In genomic region chr1:78491311-78492071, GRCh38 we compare ENCODE assay signal across 8 cellular contexts. TPM values are rescaled to one million over a fixed set of nuclear protein-coding genes. Genes with fewer than 3 reads are reported as not detected.
A peak's percentile ranks its signal among the peaks of the same experiment; 100 is the strongest.
DNase-seq lines count a peak whose midpoint lies in the region; ATAC-seq, FAIRE-seq and TF ChIP-seq lines count a peak whose summit lies in the region.

No MANE protein-coding gene starts in this region.

- peak overlapping the region; percentile 36 for H3K4me3 ChIP-seq in RWPE2 (ENCODE audit: severe bottlenecking)
- no peak overlapping the region for H3K4me3 ChIP-seq in CD8-positive, alpha-beta T cell (ENCODE audit: low read depth, low read length)

- ATAC-seq in RWPE2 (ENCODE audit: low read depth) (peak; percentile 63), GM19467 (IDR thresholded peaks at IDR 0.05; ENCODE audit: unreplicated experiment) (no peak), GM21529 (IDR thresholded peaks at IDR 0.05; ENCODE audit: unreplicated experiment) (no peak)
- ATAC-seq in CD8-positive, alpha-beta T cell = no peak

- peak; percentile 73 for DNase-seq in Daoy (ENCODE audit: low read depth)
- DNase-seq in RWPE2 (ENCODE audit: low spot score) = no peak
- DNase-seq in glomerular visceral epithelial cell (ENCODE audit: extremely low spot score) = peak; percentile 78
- DNase-seq in progenitor cell of endocrine pancreas (ENCODE audit: low spot score, unreplicated experiment) = peak; percentile 24
- no peak for DNase-seq in D721Med (ENCODE audit: insufficient read length, low spot score)
- no peak for DNase-seq in CD8-positive, alpha-beta T cell

- peak overlapping the region; percentile 62 for H3K27ac Mint-ChIP-seq in progenitor cell of endocrine pancreas
- H3K27ac Mint-ChIP-seq in CD8-positive, alpha-beta T cell = no peak overlapping the region

- no peak overlapping the region for H3K27ac ChIP-seq in RWPE2 (ENCODE audit: poor library complexity, severe bottlenecking)
- no peak overlapping the region for H3K27ac ChIP-seq in CD8-positive, alpha-beta T cell (ENCODE audit: low read depth, low read length)

- no peak for TF ChIP-seq CTCF in RWPE2 (IDR thresholded peaks at IDR 0.05; ENCODE audit: poor library complexity, severe bottlenecking)
- no peak for TF ChIP-seq CTCF in progenitor cell of endocrine pancreas (IDR thresholded peaks at IDR 0.05; ENCODE audit: unreplicated experiment)
- no peak for TF ChIP-seq CTCF in D721Med (IDR thresholded peaks at IDR 0.05; ENCODE audit: insufficient read depth, missing control alignments)
- TF ChIP-seq CTCF in CD8-positive, alpha-beta T cell (IDR thresholded peaks at IDR 0.05) = no peak

- POLR2A ChIA-PET in CD8-positive, alpha-beta T cell (lab: Charles Lee) = no interaction called here

- intact Hi-C loops in CD8-positive, alpha-beta T cell (cut with DNase I, micrococcal nuclease) = no loop called here

- H3K27me3 Mint-ChIP-seq in progenitor cell of endocrine pancreas = peaks cover 74% of the 10 kb centered on the region
- peaks cover 32% of the 10 kb centered on the region for H3K27me3 Mint-ChIP-seq in CD8-positive, alpha-beta T cell (ENCODE audit: low read depth)

- CTCF ChIA-PET in CD8-positive, alpha-beta T cell (lab: Charles Lee) = no interaction called here

- peaks cover 8% of the 10 kb centered on the region for H3K9me3 Mint-ChIP-seq in progenitor cell of endocrine pancreas (ENCODE audit: low read depth)
- peaks cover 6% of the 10 kb centered on the region for H3K9me3 Mint-ChIP-seq in CD8-positive, alpha-beta T cell

- H3K27me3 ChIP-seq in RWPE2 (ENCODE audit: insufficient read depth, poor library complexity, severe bottlenecking) = no peaks in the 10 kb centered on the region
- no peaks in the 10 kb centered on the region for H3K27me3 ChIP-seq in CD8-positive, alpha-beta T cell (ENCODE audit: insufficient read depth, low read length)

- no peaks in the 10 kb centered on the region for H3K4me1 ChIP-seq in RWPE2 (ENCODE audit: insufficient read depth, poor library complexity, severe bottlenecking)
- H3K4me1 ChIP-seq in CD8-positive, alpha-beta T cell (ENCODE audit: insufficient read depth, low read length) = no peaks in the 10 kb centered on the region

- peak overlapping the region; percentile 71 for H3K4me3 Mint-ChIP-seq in progenitor cell of endocrine pancreas (ENCODE audit: low read depth)
- no peak overlapping the region for H3K4me3 Mint-ChIP-seq in CD8-positive, alpha-beta T cell

- no peaks in the 10 kb centered on the region for H3K36me3 Mint-ChIP-seq in progenitor cell of endocrine pancreas (ENCODE audit: insufficient read depth)
- H3K36me3 Mint-ChIP-seq in CD8-positive, alpha-beta T cell = no peaks in the 10 kb centered on the region

- H3K36me3 ChIP-seq in RWPE2 (ENCODE audit: low read depth) = no peaks in the 10 kb centered on the region
- no peaks in the 10 kb centered on the region for H3K36me3 ChIP-seq in CD8-positive, alpha-beta T cell (ENCODE audit: insufficient read depth, low read length)

- no peaks in the 10 kb centered on the region for H3K9me3 ChIP-seq in RWPE2 (ENCODE audit: severe bottlenecking)
- no peaks in the 10 kb centered on the region for H3K9me3 ChIP-seq in CD8-positive, alpha-beta T cell (ENCODE audit: low read length)

- FAIRE-seq in D721Med (lab: Jason Lieb, UNC) = no peak

- peaks cover 9% of the 10 kb centered on the region for H3K4me1 Mint-ChIP-seq in progenitor cell of endocrine pancreas (ENCODE audit: low read depth)
- H3K4me1 Mint-ChIP-seq in CD8-positive, alpha-beta T cell (ENCODE audit: low read depth) = peaks cover 2% of the 10 kb centered on the region

RNA-seq across cellular contexts. Expression of gene PTGFR, which starts 0.7 kb away (rescaled TPM):
- total RNA-seq in Daoy (2014; rRNA removed; shearing (Covaris generic)) = 1.8 and 2.9 TPM in 2 replicates
- not detected in 2 replicates for total RNA-seq in progenitor cell of endocrine pancreas
- not detected for total RNA-seq in CD8-positive, alpha-beta T cell

Comparison
In these comparisons a context has a peak if more than half of its experiments do, and no peak if none do; other contexts are left out.
1. DNase-seq: peak in Daoy (single experiment), glomerular visceral epithelial cell (single experiment) and progenitor cell of endocrine pancreas (single experiment); none in RWPE2 (single experiment), D721Med (single experiment) and CD8-positive, alpha-beta T cell (0 of 7).